ENCODE assay signal across 23 cellular contexts in the genomic region with DNA sequence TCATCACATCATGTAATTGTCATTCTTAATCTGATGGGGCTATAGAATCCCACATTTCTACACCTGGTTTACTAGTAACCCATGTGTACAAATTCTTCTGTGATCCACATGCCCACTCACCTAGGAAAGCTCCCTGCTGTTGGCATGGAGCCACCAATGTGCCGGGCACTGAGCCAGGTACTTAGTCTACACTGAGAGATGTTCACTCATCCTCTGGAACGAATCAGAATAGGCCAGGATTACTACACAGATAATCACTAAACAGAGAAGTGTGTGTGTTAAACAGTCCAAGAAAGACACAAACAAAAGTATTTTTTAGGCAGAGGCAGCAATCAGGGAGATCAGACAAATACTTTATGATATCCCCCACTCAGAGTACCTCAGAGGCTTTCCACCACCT.
DNase-seq lines count a peak whose midpoint lies in the region; ATAC-seq, FAIRE-seq and TF ChIP-seq lines count a peak whose summit lies in the region.
"Had no signal": no experiment of that assay in that cellular context is flagged by ENCODE, and none has a peak within 500 bp of the region (broad histone marks: within the 10 kb centered on the region; RNA-seq: fewer than 3 reads in every experiment).

No MANE protein-coding gene starts in this region.

- TF ChIP-seq CTCF in MCF 10A (IDR thresholded peaks at IDR 0.05; ENCODE audit: unreplicated experiment) (no peak), breast epithelium (IDR thresholded peaks at IDR 0.05) (no peak), psoas muscle (IDR thresholded peaks at IDR 0.05) (no peak)
- no peak for TF ChIP-seq CTCF in activated CD8-positive, alpha-beta T cell treated with anti-CD3 and anti-CD28 coated beads for 36 hours (IDR thresholded peaks at IDR 0.05)

- no peaks in the 10 kb centered on the region for H3K36me3 ChIP-seq in breast epithelium
- H3K36me3 ChIP-seq in psoas muscle (ENCODE audit: insufficient read depth in 1 of 2, low read depth in 1 of 2): no peaks in the 10 kb centered on the region
- H3K36me3 ChIP-seq: cardiac muscle cell, right lobe of liver, upper lobe of right lung had no signal

- CTCF ChIA-PET in MCF 10A (lab: Yijun Ruan, JAX): no interaction called here
- CTCF ChIA-PET in activated CD8-positive, alpha-beta T cell treated with anti-CD3 and anti-CD28 coated beads for 36 hours (lab: Charles Lee): no interaction called here

- no TSS peak for BruUV-seq in MCF 10A (replicated peaks; lab: Mats Ljungman, UMichigan)

- no peaks in the 10 kb centered on the region for H3K9me3 Mint-ChIP-seq in MCF 10A (ENCODE audit: unreplicated experiment)
- H3K9me3 Mint-ChIP-seq in activated CD8-positive, alpha-beta T cell treated with anti-CD3 and anti-CD28 coated beads for 36 hours: no peaks in the 10 kb centered on the region
- H3K9me3 Mint-ChIP-seq: T-helper 2 cell treated with Interferon-gamma antibody and Interleukin-4, amounts not matched to agents 5 μg/mL and 100 μg/mL, for 36 hours had no signal

- no peak overlapping the region for H3K4me3 Mint-ChIP-seq in MCF 10A (ENCODE audit: unreplicated experiment)
- H3K4me3 Mint-ChIP-seq in activated CD8-positive, alpha-beta T cell treated with anti-CD3 and anti-CD28 coated beads for 36 hours: no peak overlapping the region
- H3K4me3 Mint-ChIP-seq: CD4-positive, alpha-beta memory T cell; HFFc6; naive thymus-derived CD8-positive, alpha-beta T cell; T-helper 2 cell treated with Interferon-gamma antibody and Interleukin-4, amounts not matched to agents 5 μg/mL and 100 μg/mL, for 36 hours had no signal

- no peak for FAIRE-seq in frontal cortex (lab: Jason Lieb, UNC)
- FAIRE-seq: endothelial cell of umbilical vein, kidney had no signal

- H3K4me1 ChIP-seq in breast epithelium (no peaks in the 10 kb centered on the region), psoas muscle (no peaks in the 10 kb centered on the region)
- H3K4me1 ChIP-seq: right lobe of liver, upper lobe of right lung had no signal

- H3K27ac Mint-ChIP-seq in MCF 10A (ENCODE audit: low read depth, unreplicated experiment): no peak overlapping the region
- no peak overlapping the region for H3K27ac Mint-ChIP-seq in activated CD8-positive, alpha-beta T cell treated with anti-CD3 and anti-CD28 coated beads for 36 hours
- H3K27ac Mint-ChIP-seq: CD4-positive, alpha-beta memory T cell; HFFc6; naive thymus-derived CD8-positive, alpha-beta T cell; T-helper 2 cell treated with Interferon-gamma antibody and Interleukin-4, amounts not matched to agents 5 μg/mL and 100 μg/mL, for 36 hours had no signal

- ATAC-seq in psoas muscle: peak in 1 of 4 donors; percentile 61
- ATAC-seq in activated CD8-positive, alpha-beta T cell treated with anti-CD3 and anti-CD28 coated beads for 36 hours: no peak
- ATAC-seq: naive thymus-derived CD8-positive, alpha-beta T cell; right lobe of liver; upper lobe of right lung had no signal

- no peak for TF ChIP-seq RAD21 in Ishikawa (IDR thresholded peaks at IDR 0.05; ENCODE audit: low read depth)

- intact Hi-C loops in MCF 10A (cut with micrococcal nuclease) (no loop called here), breast epithelium (cut with DNase I; ENCODE audit: low total_unique reads) (no loop called here), psoas muscle (cut with DNase I) (no loop called here)
- intact Hi-C loops in activated CD8-positive, alpha-beta T cell treated with anti-CD3 and anti-CD28 coated beads for 36 hours (cut with micrococcal nuclease): no loop called here

- H3K27me3 ChIP-seq in breast epithelium (no peaks in the 10 kb centered on the region), psoas muscle (ENCODE audit: insufficient read depth in 3 of 3, low read length in 2 of 3) (no peaks in the 10 kb centered on the region)
- H3K27me3 ChIP-seq: cardiac muscle cell, right lobe of liver, upper lobe of right lung had no signal

- 19 to 29% (median 20%) methylated on average over 2 of the region's 2 CpGs for WGBS in psoas muscle, 3 donors

- H3K27me3 Mint-ChIP-seq in MCF 10A (ENCODE audit: insufficient read depth, unreplicated experiment): peaks cover 51% of the 10 kb centered on the region
- H3K27me3 Mint-ChIP-seq in activated CD8-positive, alpha-beta T cell treated with anti-CD3 and anti-CD28 coated beads for 36 hours: no peaks in the 10 kb centered on the region
- H3K27me3 Mint-ChIP-seq: CD4-positive, alpha-beta memory T cell had no signal

- H3K36me3 Mint-ChIP-seq in MCF 10A (ENCODE audit: insufficient read depth, unreplicated experiment): no peaks in the 10 kb centered on the region
- H3K36me3 Mint-ChIP-seq in activated CD8-positive, alpha-beta T cell treated with anti-CD3 and anti-CD28 coated beads for 36 hours (ENCODE audit: low read depth): no peaks in the 10 kb centered on the region
- H3K36me3 Mint-ChIP-seq: CD4-positive, alpha-beta memory T cell; naive thymus-derived CD8-positive, alpha-beta T cell had no signal

- H3K4me1 Mint-ChIP-seq in MCF 10A (ENCODE audit: insufficient read depth, unreplicated experiment): no peaks in the 10 kb centered on the region
- H3K4me1 Mint-ChIP-seq in activated CD8-positive, alpha-beta T cell treated with anti-CD3 and anti-CD28 coated beads for 36 hours (ENCODE audit: low read depth): no peaks in the 10 kb centered on the region
- H3K4me1 Mint-ChIP-seq: CD4-positive, alpha-beta memory T cell; naive thymus-derived CD8-positive, alpha-beta T cell had no signal

- POLR2A ChIA-PET in MCF 10A (lab: Yijun Ruan, JAX): no interaction called here
- POLR2A ChIA-PET in activated CD8-positive, alpha-beta T cell treated with anti-CD3 and anti-CD28 coated beads for 36 hours (lab: Charles Lee): no interaction called here

- H3K9me3 ChIP-seq in breast epithelium (no peaks in the 10 kb centered on the region), psoas muscle (no peaks in the 10 kb centered on the region)
- H3K9me3 ChIP-seq: right lobe of liver, SK-N-SH, upper lobe of right lung had no signal

- TF ChIP-seq POLR2A in breast epithelium (IDR thresholded peaks at IDR 0.05): no peak

- H3K4me3 ChIP-seq in breast epithelium (no peak overlapping the region), psoas muscle (no peak overlapping the region)
- H3K4me3 ChIP-seq: cardiac muscle cell, right lobe of liver, upper lobe of right lung had no signal

- no peak overlapping the region for H3K27ac ChIP-seq in breast epithelium
- H3K27ac ChIP-seq in psoas muscle: no peak overlapping the region
- H3K27ac ChIP-seq: cardiac muscle cell, right lobe of liver, upper lobe of right lung had no signal

- DNase-seq in MCF 10A (ENCODE audit: unreplicated experiment) (peak; percentile 75), breast epithelium (ENCODE audit: low spot score in 2 of 2) (no peak), SHP77 (lab: John Stamatoyannopoulos, UW) (peak; percentile 1 to 27), psoas muscle (peak; percentile 18 to 54), iPS-NIHi7 (ENCODE audit: extremely low spot score) (no peak), frontal cortex (ENCODE audit: low spot score in 2 of 2) (no peak)
- no peak for DNase-seq in activated CD8-positive, alpha-beta T cell treated with anti-CD3 and anti-CD28 coated beads for 36 hours
- DNase-seq: activated CD4-positive, alpha-beta T cell treated with anti-CD3 and anti-CD28 coated beads, Interleukin-2, amount 50 U/mL, for 48 hours; activated gamma-delta T cell; CD4-positive, alpha-beta memory T cell; dermis blood vessel endothelial cell; HFFc6; kidney; naive thymus-derived CD8-positive, alpha-beta T cell; NCI-H1694; NCI-H526 treated with DMSO at 0.1 percent for 48 hours; right lobe of liver; SK-N-SH; upper lobe of right lung had no signal

- no peak for TF ChIP-seq EP300 in Ishikawa (IDR thresholded peaks at IDR 0.05; ENCODE audit: borderline replicate concordance)

TF ChIP-seq in Ishikawa, 13 proteins besides CTCF, POLR2A, EP300 and RAD21:
- no peak for TF ChIP-seq CEBPB (IDR thresholded peaks at IDR 0.05)
- peak; percentile 44; the same call in 1 of the 2 replicates for TF ChIP-seq NFIC (IDR thresholded peaks at IDR 0.05)

Comparison
In these comparisons a context has a peak if more than half of its experiments do, and no peak if none do; other contexts are left out.
1. DNase-seq: peak in MCF 10A (single experiment), SHP77 (2 of 2) and psoas muscle (2 of 2); none in breast epithelium (0 of 2), activated CD8-positive, alpha-beta T cell treated with anti-CD3 and anti-CD28 coated beads for 36 hours (single experiment), iPS-NIHi7 (single experiment) and frontal cortex (0 of 2).